8 cellular contexts compared by ENCODE assay signal in the genomic region with DNA sequence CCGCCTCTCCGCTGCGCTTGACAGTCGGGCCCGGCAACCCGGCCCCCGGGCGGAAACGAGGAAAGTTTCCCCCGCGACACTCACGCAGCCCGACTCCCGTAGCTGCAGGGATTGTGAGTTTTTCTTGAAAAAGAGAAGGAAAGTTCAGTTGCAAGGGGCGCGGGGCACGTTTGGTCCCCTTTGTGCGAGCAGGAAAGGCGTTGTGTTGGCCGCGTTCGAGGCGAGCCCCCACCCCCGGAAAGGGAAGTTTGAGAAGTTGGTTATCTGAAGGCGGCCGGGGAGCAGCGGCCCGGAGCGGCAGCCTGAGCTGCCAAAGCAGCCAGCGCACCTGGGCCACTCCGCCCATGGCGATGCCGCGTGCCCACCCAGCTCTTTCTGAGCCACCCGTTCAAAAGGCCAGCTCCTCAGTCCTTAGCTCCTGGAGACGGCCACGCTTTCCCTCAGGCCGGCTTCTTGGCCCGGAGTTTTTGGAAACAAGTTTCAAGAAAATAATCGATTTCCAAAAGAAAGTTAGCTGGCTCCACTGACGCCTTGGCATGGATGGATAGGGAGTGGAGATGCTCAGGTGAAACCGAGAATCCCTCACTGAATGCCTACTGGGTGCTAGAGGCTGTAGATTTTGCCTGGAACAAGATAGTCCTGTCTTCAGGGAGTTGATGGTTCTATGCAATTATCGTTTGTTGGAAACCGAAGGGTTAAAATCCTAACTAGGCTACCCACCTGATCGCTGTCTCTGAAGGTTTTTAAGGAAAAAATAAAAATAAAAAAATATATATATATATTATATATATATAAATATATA. TPM values are rescaled to one million over a fixed set of nuclear protein-coding genes. Genes with fewer than 3 reads are reported as not detected.
DNase-seq lines count a peak whose midpoint lies in the region; ATAC-seq, FAIRE-seq and TF ChIP-seq lines count a peak whose summit lies in the region.

No MANE protein-coding gene starts in this region.

- peak; percentile 71 for ATAC-seq in mucosa of descending colon
- peak; percentile 82 for ATAC-seq in stimulated activated memory B cell treated with anti-CD40 and anti-IgM and Interleukin-4, amounts not matched to agents 10 μg/mL and 1 μg/mL and 100 μg/mL, for 72 hours
- no peak for ATAC-seq in GM18520 (IDR thresholded peaks at IDR 0.05; ENCODE audit: unreplicated experiment)

- H3K4me1 ChIP-seq in MM.1S (ENCODE audit: low read length) (peaks cover 37% of the 10 kb centered on the region), endocrine pancreas (ENCODE audit: control insufficient read depth, insufficient read depth, low read length) (no peaks in the 10 kb centered on the region), mucosa of descending colon (ENCODE audit: low read depth) (peaks cover 4% of the 10 kb centered on the region)

- intact Hi-C loops in mucosa of descending colon (cut with DNase I, micrococcal nuclease): no loop called here

- H3K36me3 ChIP-seq in MM.1S (replicated peaks; ENCODE audit: insufficient read depth, low read length) (no peaks in the 10 kb centered on the region), endocrine pancreas (ENCODE audit: control insufficient read depth, insufficient read depth, low read length) (no peaks in the 10 kb centered on the region), mucosa of descending colon (ENCODE audit: low read depth) (no peaks in the 10 kb centered on the region)

- TF ChIP-seq CTCF in MM.1S (IDR thresholded peaks at IDR 0.05; ENCODE audit: low read length): no peak
- no peak for TF ChIP-seq CTCF in mucosa of descending colon (IDR thresholded peaks at IDR 0.05)

- H3K27me3 Mint-ChIP-seq in stimulated activated memory B cell treated with anti-CD40 and anti-IgM and Interleukin-4, amounts not matched to agents 10 μg/mL and 1 μg/mL and 100 μg/mL, for 72 hours: no peaks in the 10 kb centered on the region

- H3K4me2 ChIP-seq in MM.1S (ENCODE audit: low read depth, low read length): peak overlapping the region; percentile 78

- H3K9me3 Mint-ChIP-seq in stimulated activated memory B cell treated with anti-CD40 and anti-IgM and Interleukin-4, amounts not matched to agents 10 μg/mL and 1 μg/mL and 100 μg/mL, for 72 hours: no peaks in the 10 kb centered on the region

- H2AFZ ChIP-seq in MM.1S (ENCODE audit: low read length): peak overlapping the region; percentile 91

- peak overlapping the region; percentile 97 for H3K4me3 Mint-ChIP-seq in stimulated activated memory B cell treated with anti-CD40 and anti-IgM and Interleukin-4, amounts not matched to agents 10 μg/mL and 1 μg/mL and 100 μg/mL, for 72 hours

- peak overlapping the region; percentile 87 for H3K27ac Mint-ChIP-seq in stimulated activated memory B cell treated with anti-CD40 and anti-IgM and Interleukin-4, amounts not matched to agents 10 μg/mL and 1 μg/mL and 100 μg/mL, for 72 hours

- H3K27ac ChIP-seq in MM.1S (ENCODE audit: low read length): peak overlapping the region; percentile 66; the same call in 1 of the 2 replicates

- no peaks in the 10 kb centered on the region for H3K9me3 ChIP-seq in MM.1S (replicated peaks; ENCODE audit: insufficient read depth, low read length)
- no peaks in the 10 kb centered on the region for H3K9me3 ChIP-seq in endocrine pancreas (ENCODE audit: control insufficient read depth, low read length)
- H3K9me3 ChIP-seq in mucosa of descending colon: no peaks in the 10 kb centered on the region

- peaks cover 8% of the 10 kb centered on the region for H3F3A ChIP-seq in MM.1S (ENCODE audit: insufficient read depth, low read length)

- peaks cover 15% of the 10 kb centered on the region for H3K36me3 Mint-ChIP-seq in stimulated activated memory B cell treated with anti-CD40 and anti-IgM and Interleukin-4, amounts not matched to agents 10 μg/mL and 1 μg/mL and 100 μg/mL, for 72 hours

- DNase-seq in ELR (ENCODE audit: low read depth) (peak; percentile 61), H54 (ENCODE audit: insufficient read length, low spot score) (peak; percentile 22), MM.1S (peak; percentile 69), mucosa of descending colon (peak; percentile 81 to 91 (median 84))
- DNase-seq in activated CD4-positive, alpha-beta T cell treated with anti-CD3 and anti-CD28 coated beads, Interleukin-2, amount 50 U/mL, for 48 hours: peak; percentile 63 to 74

- FAIRE-seq in H54 (lab: Jason Lieb, UNC): no peak

- H3K4me1 Mint-ChIP-seq in stimulated activated memory B cell treated with anti-CD40 and anti-IgM and Interleukin-4, amounts not matched to agents 10 μg/mL and 1 μg/mL and 100 μg/mL, for 72 hours: peaks cover 73% of the 10 kb centered on the region

- H3K4me3 ChIP-seq in MM.1S (ENCODE audit: low read length): peak overlapping the region; percentile 84
- H3K4me3 ChIP-seq in endocrine pancreas (ENCODE audit: control insufficient read depth, insufficient read depth, low read length): peak overlapping the region; percentile 40
- H3K4me3 ChIP-seq in mucosa of descending colon: peak overlapping the region; percentile 88

- H3K9ac ChIP-seq in MM.1S (ENCODE audit: low read length): peak overlapping the region; percentile 86
- peak overlapping the region; percentile 76 for H3K9ac ChIP-seq in endocrine pancreas (ENCODE audit: control insufficient read depth, insufficient read depth, low read length)

- H3K27me3 ChIP-seq in MM.1S (replicated peaks; ENCODE audit: insufficient read depth, low read length) (no peaks in the 10 kb centered on the region), endocrine pancreas (ENCODE audit: control insufficient read depth, insufficient read depth, low read length) (no peaks in the 10 kb centered on the region)

- no peak for TF ChIP-seq POLR2A in H54 (IDR thresholded peaks at IDR 0.05; ENCODE audit: low read depth, low read length)

- H4K20me1 ChIP-seq in MM.1S (ENCODE audit: insufficient read depth, low read length): no peaks in the 10 kb centered on the region

- H3K9me2 ChIP-seq in MM.1S (replicated peaks; ENCODE audit: insufficient read depth, low read length): no peaks in the 10 kb centered on the region

- H3K79me2 ChIP-seq in MM.1S (ENCODE audit: low read length): peaks cover 51% of the 10 kb centered on the region

RNA-seq across cellular contexts. Expression of a gene that starts 0.8 kb away (rescaled TPM):
- 100 to 1,000 TPM in 1 of 3 donors, 10 to 100 TPM in 2; 39.0 to 134 (median 71.4) TPM for total RNA-seq in mucosa of descending colon

Comparison
In these comparisons a context has a peak if more than half of its experiments do, and no peak if none do; other contexts are left out.
1. DNase-seq: peak in every context shown above with its lines; median percentile 84 in mucosa of descending colon; 69 in MM.1S; 68 in activated CD4-positive, alpha-beta T cell treated with anti-CD3 and anti-CD28 coated beads, Interleukin-2, amount 50 U/mL, for 48 hours; 61 in ELR; 22 in H54.